ENCODE assay signal across 1 cellular context in genomic region chr10:96641896-96642295, GRCh38.
TF ChIP-seq lines count a peak whose summit lies in the region.

No MANE protein-coding gene starts in this region.

TF ChIP-seq in HEK293T, 16 proteins besides CTCF, POLR2A, EP300 and RAD21 (continued from another document):
- TF ChIP-seq FOXM1 (IDR thresholded peaks at IDR 0.05; ENCODE audit: borderline replicate concordance) = no peak
- no peak for TF ChIP-seq NFRKB (IDR thresholded peaks at IDR 0.05)
- no peak for TF ChIP-seq SP1 (IDR thresholded peaks at IDR 0.05)
- no peak for TF ChIP-seq L3MBTL2 (conservative IDR thresholded peaks at IDR 0.05)
- no peak for TF ChIP-seq ZNF384 (IDR thresholded peaks at IDR 0.05)
- TF ChIP-seq LEF1 (IDR thresholded peaks at IDR 0.05; ENCODE audit: borderline replicate concordance) = no peak
- no peak for TF ChIP-seq FOXA1 (IDR thresholded peaks at IDR 0.05)
- TF ChIP-seq CTBP1 (IDR thresholded peaks at IDR 0.05; ENCODE audit: borderline replicate concordance) = no peak
- no peak for TF ChIP-seq BHLHE40 (IDR thresholded peaks at IDR 0.05; ENCODE audit: borderline replicate concordance)
- no peak for TF ChIP-seq ELF4 (IDR thresholded peaks at IDR 0.05)
- no peak for TF ChIP-seq HDGF (IDR thresholded peaks at IDR 0.05; ENCODE audit: borderline replicate concordance)
